In genomic region chr3:49131040-49131439, GRCh38 we compare ENCODE assay signal across 19 cellular contexts. TPM values are rescaled to one million over a fixed set of nuclear protein-coding genes. Genes with fewer than 3 reads are reported as not detected.
DNase-seq lines count a peak whose midpoint lies in the region; ATAC-seq and TF ChIP-seq lines count a peak whose summit lies in the region.
"Had no signal": no experiment of that assay in that cellular context is flagged by ENCODE, and none has a peak within 500 bp of the region (broad histone marks: within the 10 kb centered on the region; RNA-seq: fewer than 3 reads in every experiment).

No MANE protein-coding gene starts in this region.

- in situ Hi-C loops in gastrocnemius medialis (cut with MboI; ENCODE audit: low sequenced_read_pairs in 4 of 4), result no loop called here

- intact Hi-C loops in Calu3 (cut with micrococcal nuclease; ENCODE audit: unreplicated experiment), result no loop called here
- intact Hi-C loops in gastrocnemius medialis (cut with DNase I; ENCODE audit: low total_unique reads), result loop anchor here (5.0 kb wide), 1 partner anchor 109 kb away; the partner anchor contains the start of gene NDUFAF3

- H3K4me3 Mint-ChIP-seq in Calu3 (ENCODE audit: low read depth, unreplicated experiment) (peak overlapping the region; percentile 81), brain (peak overlapping the region in 3 of 5 experiments; percentile 87 to 95 (median 90))
- H3K4me3 Mint-ChIP-seq in effector memory CD8-positive, alpha-beta T cell, result no peak overlapping the region
- H3K4me3 Mint-ChIP-seq: activated CD8-positive, alpha-beta T cell treated with anti-CD3 and anti-CD28 coated beads, Interleukin-2, amount 10 ng/mL, durations not matched to agents 7 days and 5 days; activated naive CD8-positive, alpha-beta T cell treated with anti-CD3 and anti-CD28 coated beads for 36 hours; activated T-cell treated with anti-CD3 and anti-CD28 coated beads, Interleukin-2, amount 50 U/mL, for 72 hours; IgD-negative memory B cell; naive thymus-derived CD8-positive, alpha-beta T cell; stimulated activated naive CD8-positive, alpha-beta T cell treated with anti-CD3 and anti-CD28 coated beads, Interleukin-15, Interleukin-2, amounts not matched to agents 100 ng/mL and 50 ng/mL, for 24 hours had no signal

- no peak for TF ChIP-seq CTCF in Calu3 (IDR thresholded peaks at IDR 0.05; ENCODE audit: unreplicated experiment)
- TF ChIP-seq CTCF in brain (conservative IDR thresholded peaks at IDR 0.05), result no peak
- TF ChIP-seq CTCF in hepatocyte (IDR thresholded peaks at IDR 0.05; ENCODE audit: poor library complexity), result no peak
- no peak for TF ChIP-seq CTCF in gastrocnemius medialis (IDR thresholded peaks at IDR 0.05 in 4 of 5, conservative IDR thresholded peaks at IDR 0.05 in 1 of 5)

- DNase-seq in Calu3 (no peak), hepatocyte (ENCODE audit: low spot score) (no peak), gastrocnemius medialis (no peak)
- no peak for DNase-seq in effector memory CD8-positive, alpha-beta T cell
- DNase-seq: activated CD8-positive, alpha-beta T cell treated with anti-CD3 and anti-CD28 coated beads, Interleukin-2, amount 10 ng/mL, durations not matched to agents 7 days and 5 days; activated naive CD8-positive, alpha-beta T cell treated with anti-CD3 and anti-CD28 coated beads for 36 hours; activated T-cell treated with anti-CD3 and anti-CD28 coated beads, Interleukin-2, amount 50 U/mL, for 72 hours; AML-193; effector CD8-positive, alpha-beta T cell; naive thymus-derived CD8-positive, alpha-beta T cell; NCI-H187; WERI-Rb-1 had no signal

- no peak overlapping the region for H2AFZ ChIP-seq in hepatocyte

- no peak overlapping the region for H3K27ac ChIP-seq in hepatocyte
- H3K27ac ChIP-seq in gastrocnemius medialis, result peak overlapping the region in 3 of 4 donors; percentile 92 to 96 (median 96)
- H3K27ac ChIP-seq: WERI-Rb-1 had no signal

- H3K36me3 Mint-ChIP-seq in Calu3 (ENCODE audit: insufficient read depth, unreplicated experiment), result peaks cover 42% of the 10 kb centered on the region
- peaks cover 6% of the 10 kb centered on the region for H3K36me3 Mint-ChIP-seq in brain
- H3K36me3 Mint-ChIP-seq in effector memory CD8-positive, alpha-beta T cell (ENCODE audit: insufficient read depth), result no peaks in the 10 kb centered on the region
- H3K36me3 Mint-ChIP-seq: activated naive CD8-positive, alpha-beta T cell treated with anti-CD3 and anti-CD28 coated beads for 36 hours; naive thymus-derived CD8-positive, alpha-beta T cell had no signal

- peaks cover 24% of the 10 kb centered on the region for H3K4me1 Mint-ChIP-seq in Calu3 (ENCODE audit: low read depth, unreplicated experiment)
- peaks cover 28% of the 10 kb centered on the region for H3K4me1 Mint-ChIP-seq in brain
- H3K4me1 Mint-ChIP-seq in effector memory CD8-positive, alpha-beta T cell (ENCODE audit: low read depth in 2 of 2), result peaks cover 0 to 4% of the 10 kb centered on the region in 2 donors

- 95% methylated on average over 12 of the region's 12 CpGs for WGBS in hepatocyte (ENCODE audit: low lambda C conversion rate, missing lambda C conversion rate)

- no peaks in the 10 kb centered on the region for H3K9me2 ChIP-seq in hepatocyte (replicated peaks; ENCODE audit: insufficient read depth)

- H3K4me3 ChIP-seq in hepatocyte (no peak overlapping the region), gastrocnemius medialis (peak overlapping the region in 2 of 4 donors; percentile 86 to 93)

- H3K27me3 ChIP-seq in hepatocyte (no peaks in the 10 kb centered on the region), gastrocnemius medialis (no peaks in the 10 kb centered on the region)

- H3K27me3 Mint-ChIP-seq in Calu3 (ENCODE audit: unreplicated experiment) (no peaks in the 10 kb centered on the region), brain (no peaks in the 10 kb centered on the region)
- peaks cover 6 to 29% of the 10 kb centered on the region in 2 donors for H3K27me3 Mint-ChIP-seq in effector memory CD8-positive, alpha-beta T cell

- no TSS peak for BruUV-seq in Calu3 (replicated peaks; lab: Mats Ljungman, UMichigan)

- H3K9me3 Mint-ChIP-seq in Calu3 (ENCODE audit: low read depth, unreplicated experiment), result no peaks in the 10 kb centered on the region
- H3K9me3 Mint-ChIP-seq in brain, result no peaks in the 10 kb centered on the region
- H3K9me3 Mint-ChIP-seq in effector memory CD8-positive, alpha-beta T cell, result no peaks in the 10 kb centered on the region
- H3K9me3 Mint-ChIP-seq: activated naive CD8-positive, alpha-beta T cell treated with anti-CD3 and anti-CD28 coated beads for 36 hours; activated T-cell treated with anti-CD3 and anti-CD28 coated beads, Interleukin-2, amount 50 U/mL, for 72 hours; IgD-negative memory B cell; naive thymus-derived CD8-positive, alpha-beta T cell; stimulated activated naive CD8-positive, alpha-beta T cell treated with anti-CD3 and anti-CD28 coated beads, Interleukin-15, Interleukin-2, amounts not matched to agents 100 ng/mL and 50 ng/mL, for 24 hours had no signal

- CTCF ChIA-PET in Calu3 (lab: Charles Lee), result no interaction called here

- H3K4me2 ChIP-seq in hepatocyte, result peak overlapping the region; percentile 99

- H3K27ac Mint-ChIP-seq in Calu3 (ENCODE audit: unreplicated experiment) (no peak overlapping the region), brain (peak overlapping the region in 1 of 5 experiments; percentile 93)
- H3K27ac Mint-ChIP-seq in effector memory CD8-positive, alpha-beta T cell, result no peak overlapping the region
- H3K27ac Mint-ChIP-seq: activated CD8-positive, alpha-beta T cell treated with anti-CD3 and anti-CD28 coated beads, Interleukin-2, amount 10 ng/mL, durations not matched to agents 7 days and 5 days; activated naive CD8-positive, alpha-beta T cell treated with anti-CD3 and anti-CD28 coated beads for 36 hours; activated T-cell treated with anti-CD3 and anti-CD28 coated beads, Interleukin-2, amount 50 U/mL, for 72 hours; IgD-negative memory B cell; stimulated activated naive CD8-positive, alpha-beta T cell treated with anti-CD3 and anti-CD28 coated beads, Interleukin-15, Interleukin-2, amounts not matched to agents 100 ng/mL and 50 ng/mL, for 24 hours had no signal

- no peak for TF ChIP-seq POLR2A in gastrocnemius medialis (IDR thresholded peaks at IDR 0.05)

- no peaks in the 10 kb centered on the region for H4K20me1 ChIP-seq in hepatocyte (ENCODE audit: insufficient read depth, poor library complexity, severe bottlenecking)

- H3K4me1 ChIP-seq in hepatocyte (ENCODE audit: insufficient read depth), result peaks cover 19% of the 10 kb centered on the region
- peaks cover 19 to 42% of the 10 kb centered on the region in 2 donors for H3K4me1 ChIP-seq in gastrocnemius medialis

- ATAC-seq in gastrocnemius medialis (no peak), HG03442 (IDR thresholded peaks at IDR 0.05; ENCODE audit: unreplicated experiment) (no peak), GM21529 (IDR thresholded peaks at IDR 0.05; ENCODE audit: unreplicated experiment) (no peak), GM19467 (IDR thresholded peaks at IDR 0.05; ENCODE audit: unreplicated experiment) (no peak)
- ATAC-seq in effector memory CD8-positive, alpha-beta T cell (replicated peaks), result no peak
- ATAC-seq: activated CD8-positive, alpha-beta T cell treated with anti-CD3 and anti-CD28 coated beads, Interleukin-2, amount 10 ng/mL, durations not matched to agents 7 days and 5 days; activated T-cell treated with anti-CD3 and anti-CD28 coated beads, Interleukin-2, amount 50 U/mL, for 72 hours; naive thymus-derived CD8-positive, alpha-beta T cell had no signal

- peaks cover 28% of the 10 kb centered on the region for H3K79me2 ChIP-seq in hepatocyte

- H3K36me3 ChIP-seq in hepatocyte (replicated peaks; ENCODE audit: insufficient read depth, low read depth) (no peaks in the 10 kb centered on the region), gastrocnemius medialis (peaks cover 0 to 32% of the 10 kb centered on the region in 2 donors)
- H3K36me3 ChIP-seq: WERI-Rb-1 had no signal

- no peaks in the 10 kb centered on the region for H3K9me3 ChIP-seq in hepatocyte (ENCODE audit: low read depth)
- H3K9me3 ChIP-seq in gastrocnemius medialis, result no peaks in the 10 kb centered on the region

RNA-seq across cellular contexts. Expression of gene LAMB2, which starts 1.8 kb away (rescaled TPM):
- total RNA-seq in Calu3 (2022) (288 and 316 TPM in 2 replicates), hepatocyte (343 and 396 TPM in 2 replicates), gastrocnemius medialis (100 to 1,000 TPM; 154 to 355 (median 243) TPM)
- polyA plus RNA-seq in brain (ENCODE audit: insufficient read depth, low read depth, low replicate concordance) (84.1 TPM), hepatocyte (437 and 474 TPM in 2 replicates)
- total RNA-seq: activated naive CD8-positive, alpha-beta T cell treated with anti-CD3 and anti-CD28 coated beads for 36 hours; T-helper 1 cell treated with Interleukin-12 subunit alpha and Interleukin-12 subunit beta and Interleukin-4 antibody, amounts not matched to agents 30 ng/mL and 1 ng/mL, for 36 hours had no signal
- polyA plus RNA-seq: IgD-negative memory B cell; naive thymus-derived CD8-positive, alpha-beta T cell had no signal

RNA-seq across cellular contexts. Expression of gene USP19, which starts 10.4 kb away (rescaled TPM):
- total RNA-seq in Calu3 (2022), result 44.3 and 51.0 TPM in 2 replicates
- 31.0 TPM for polyA plus RNA-seq in brain (ENCODE audit: insufficient read depth, low read depth, low replicate concordance)
- 44.2 and 44.6 TPM in 2 replicates for total RNA-seq in hepatocyte
- polyA plus RNA-seq in hepatocyte, result 31.4 and 32.7 TPM in 2 replicates
- 100 to 1,000 TPM; 100 to 188 (median 128) TPM for total RNA-seq in gastrocnemius medialis

RNA-seq across cellular contexts. Expression of gene QARS1, which starts 26.5 kb away (rescaled TPM):
- total RNA-seq in Calu3 (2022) (179 and 248 TPM in 2 replicates), hepatocyte (206 and 232 TPM in 2 replicates), gastrocnemius medialis (100 to 1,000 TPM; 157 to 259 (median 173) TPM)
- polyA plus RNA-seq in brain (ENCODE audit: insufficient read depth, low read depth, low replicate concordance) (176 TPM), hepatocyte (104 and 112 TPM in 2 replicates)

RNA-seq across cellular contexts. Expression of gene CCDC71, which starts 35.1 kb away (rescaled TPM):
- total RNA-seq in Calu3 (2022) (19.2 and 20.2 TPM in 2 replicates), hepatocyte (36.5 and 40.9 TPM in 2 replicates), gastrocnemius medialis (10 to 100 TPM; 20.0 to 31.0 (median 22.0) TPM)
- polyA plus RNA-seq in brain (ENCODE audit: insufficient read depth, low read depth, low replicate concordance) (13.3 TPM), hepatocyte (0.09 and 0.60 TPM in 2 replicates)

RNA-seq across cellular contexts. Expression of gene QRICH1, which starts 37.2 kb away (rescaled TPM):
- total RNA-seq in Calu3 (2022) (97.8 and 107 TPM in 2 replicates), hepatocyte (57.7 and 79.9 TPM in 2 replicates), gastrocnemius medialis (10 to 100 TPM; 35.8 to 65.6 (median 47.1) TPM)
- polyA plus RNA-seq in brain (ENCODE audit: insufficient read depth, low read depth, low replicate concordance) (35.0 TPM), hepatocyte (38.2 and 42.6 TPM in 2 replicates)

Comparison
In these comparisons a context has a peak if more than half of its experiments do, and no peak if none do; other contexts are left out.
1. H3K4me3 Mint-ChIP-seq: peak in Calu3 (single experiment) and brain (3 of 5); none in effector memory CD8-positive, alpha-beta T cell (0 of 2).